Comparison of ENCODE assay signal across 24 cellular contexts in genomic region chr14:65422093-65422834, GRCh38. TPM values are rescaled to one million over a fixed set of nuclear protein-coding genes. Genes with fewer than 3 reads are reported as not detected.
DNase-seq lines count a peak whose midpoint lies in the region; ATAC-seq, FAIRE-seq and TF ChIP-seq lines count a peak whose summit lies in the region.
"Had no signal": no experiment of that assay in that cellular context is flagged by ENCODE, and none has a peak within 500 bp of the region (broad histone marks: within the 10 kb centered on the region; RNA-seq: fewer than 3 reads in every experiment).

No MANE protein-coding gene starts in this region.

- H3K27me3 Mint-ChIP-seq in neural crest cell (ENCODE audit: low read depth): no peaks in the 10 kb centered on the region
- H3K27me3 Mint-ChIP-seq: activated CD4-positive, alpha-beta memory T cell treated with anti-CD3 and anti-CD28 coated beads, Interleukin-2, amount 10 ng/mL, durations not matched to agents 7 days and 5 days; activated naive CD4-positive, alpha-beta T cell treated with anti-CD3 and anti-CD28 coated beads, Interleukin-2, amount 50 U/mL, for 24 hours; CD4-positive, CD25-positive, alpha-beta regulatory T cell; stimulated activated naive CD8-positive, alpha-beta T cell treated with anti-CD3 and anti-CD28 coated beads, Interleukin-15, Interleukin-2, amounts not matched to agents 100 ng/mL and 50 ng/mL, for 24 hours had no signal

- peaks cover 9% of the 10 kb centered on the region for H4K20me1 ChIP-seq in PC-3 (ENCODE audit: low read length)
- H4K20me1 ChIP-seq in K562 (replicated peaks; ENCODE audit: control insufficient read depth, insufficient read depth, low read length): no peaks in the 10 kb centered on the region

- H3K9me3 Mint-ChIP-seq in neural crest cell: peaks cover 2% of the 10 kb centered on the region
- H3K9me3 Mint-ChIP-seq: activated CD4-positive, alpha-beta memory T cell treated with anti-CD3 and anti-CD28 coated beads, Interleukin-2, amount 10 ng/mL, durations not matched to agents 7 days and 5 days; activated naive CD4-positive, alpha-beta T cell treated with anti-CD3 and anti-CD28 coated beads, Interleukin-2, amount 50 U/mL, for 24 hours; activated T-cell treated with anti-CD3 and anti-CD28 coated beads, Interleukin-2, amount 50 U/mL, for 4 hours; natural killer cell; stimulated activated naive CD8-positive, alpha-beta T cell treated with anti-CD3 and anti-CD28 coated beads, Interleukin-15, Interleukin-2, amounts not matched to agents 100 ng/mL and 50 ng/mL, for 24 hours had no signal

- H3K4me1 ChIP-seq in PC-3 (ENCODE audit: insufficient read depth, low read length) (peaks cover 57% of the 10 kb centered on the region), K562 (replicated peaks in 1 of 2; ENCODE audit: control insufficient read depth in 2 of 2, insufficient read depth in 2 of 2, low read length in 2 of 2) (peaks cover 2 to 8% of the 10 kb centered on the region in 2 experiments; a peak in 3 of 5 replicates), tibial artery (no peaks in the 10 kb centered on the region)
- H3K4me1 ChIP-seq: gastrocnemius medialis had no signal

- TF ChIP-seq POLR2A in K562 (conservative IDR thresholded peaks at IDR 0.05) (no peak), GM12891 (IDR thresholded peaks at IDR 0.05; ENCODE audit: low read depth, low read length) (no peak)

- POLR2A ChIA-PET in PC-3 (lab: Charles Lee; ENCODE audit: unreplicated experiment): interaction anchor here (0.6 to 0.7 kb wide), 2 partner anchors 13 to 224 kb away, joined by 4 to 12 read pairs; no protein-coding TSS in a partner anchor
- POLR2A ChIA-PET in K562 (lab: Yijun Ruan, JAX): interaction anchor here (1.0 to 1.1 kb wide), 2 partner anchors 18 to 31 kb away, joined by 3 read pairs; no protein-coding TSS in a partner anchor

- peaks cover 6% of the 10 kb centered on the region for H3K36me3 Mint-ChIP-seq in neural crest cell (ENCODE audit: low read depth)
- H3K36me3 Mint-ChIP-seq: natural killer cell had no signal

- 30% methylated on average over 4 of the region's 4 CpGs for WGBS in K562 (ENCODE audit: insufficient coverage, low coverage, missing lambda C conversion rate)

- H3K36me3 ChIP-seq in PC-3 (ENCODE audit: low read depth, low read length) (peaks cover 4% of the 10 kb centered on the region; the same call in 1 of the 2 replicates), K562 (ENCODE audit: control insufficient read depth, insufficient read depth, low read length) (no peaks in the 10 kb centered on the region), tibial artery (no peaks in the 10 kb centered on the region)
- H3K36me3 ChIP-seq: gastrocnemius medialis, sigmoid colon had no signal

- no peaks in the 10 kb centered on the region for H3K9me3 ChIP-seq in PC-3 (ENCODE audit: low read length)
- no peaks in the 10 kb centered on the region for H3K9me3 ChIP-seq in K562 (replicated peaks; ENCODE audit: control insufficient read depth, insufficient read depth, low read depth, low read length)
- H3K9me3 ChIP-seq in tibial artery: no peaks in the 10 kb centered on the region
- H3K9me3 ChIP-seq: gastrocnemius medialis, sigmoid colon had no signal

- peaks cover 17% of the 10 kb centered on the region for H3F3A ChIP-seq in PC-3 (ENCODE audit: low read length, unreplicated experiment)

- no peak for TF ChIP-seq CTCF in AG10803 (conservative IDR thresholded peaks at IDR 0.05; ENCODE audit: low read length)
- TF ChIP-seq CTCF in PC-3 (conservative IDR thresholded peaks at IDR 0.05; ENCODE audit: low read depth, low read length): no peak
- TF ChIP-seq CTCF in K562 (IDR thresholded peaks at IDR 0.05 in 2 of 3, conservative IDR thresholded peaks at IDR 0.05 in 1 of 3; ENCODE audit: insufficient read depth in 2 of 3, low read depth in 1 of 3, low read length in 3 of 3): no peak
- TF ChIP-seq CTCF in neural crest cell (conservative IDR thresholded peaks at IDR 0.05): no peak
- no peak for TF ChIP-seq CTCF in tibial artery (IDR thresholded peaks at IDR 0.05)

- peak overlapping the region; percentile 25; the same call in 1 of the 2 replicates for H3K4me2 ChIP-seq in PC-3 (ENCODE audit: low read length)
- peak overlapping the region; percentile 58; the same call in 1 of the 2 replicates for H3K4me2 ChIP-seq in K562 (ENCODE audit: insufficient read depth, low read length)
- H3K4me2 ChIP-seq: KMS-11 had no signal

- no peaks in the 10 kb centered on the region for H3K27me3 ChIP-seq in PC-3 (ENCODE audit: low read length)
- H3K27me3 ChIP-seq in K562 (ENCODE audit: control insufficient read depth in 2 of 2, insufficient read depth in 2 of 2, low read length in 2 of 2): no peaks in the 10 kb centered on the region
- H3K27me3 ChIP-seq in tibial artery: no peaks in the 10 kb centered on the region
- H3K27me3 ChIP-seq: gastrocnemius medialis, sigmoid colon had no signal

- FAIRE-seq in K562 (lab: Jason Lieb, UNC) (peak; percentile 82), GM12891 (lab: Jason Lieb, UNC) (no peak)
- FAIRE-seq: colon had no signal

- TF ChIP-seq RAD21 in K562 (CRISPR knock-in tag; conservative IDR thresholded peaks at IDR 0.05 in 1 of 2, IDR thresholded peaks at IDR 0.05 in 1 of 2): no peak

- TF ChIP-seq EP300 in K562 (IDR thresholded peaks at IDR 0.05; ENCODE audit: low read length): peak; percentile 48; the same call in 1 of the 2 replicates

- H3K79me2 ChIP-seq in PC-3 (ENCODE audit: low read length): peaks cover 99% of the 10 kb centered on the region
- peaks cover 48% of the 10 kb centered on the region for H3K79me2 ChIP-seq in K562 (ENCODE audit: control insufficient read depth, insufficient read depth, low read length)

- peak overlapping the region; percentile 42 for H3K4me3 Mint-ChIP-seq in neural crest cell
- H3K4me3 Mint-ChIP-seq: activated CD4-positive, alpha-beta memory T cell treated with anti-CD3 and anti-CD28 coated beads, Interleukin-2, amount 10 ng/mL, durations not matched to agents 7 days and 5 days; activated naive CD4-positive, alpha-beta T cell treated with anti-CD3 and anti-CD28 coated beads, Interleukin-2, amount 50 U/mL, for 24 hours; activated T-cell treated with anti-CD3 and anti-CD28 coated beads, Interleukin-2, amount 50 U/mL, for 4 hours; natural killer cell; stimulated activated naive CD8-positive, alpha-beta T cell treated with anti-CD3 and anti-CD28 coated beads, Interleukin-15, Interleukin-2, amounts not matched to agents 100 ng/mL and 50 ng/mL, for 24 hours had no signal

- DNase-seq in AG10803 (ENCODE audit: low read depth): no peak
- no peak for DNase-seq in PC-3
- peak in 1 of 4 experiments; percentile 59 for DNase-seq in K562 (ENCODE audit: extremely low read depth in 1 of 4, low spot score in 3 of 4)
- no peak for DNase-seq in neural crest cell (ENCODE audit: low read depth, low spot score)
- DNase-seq in DMS114 treated with DMSO at 0.1 percent for 48 hours (lab: John Stamatoyannopoulos, UW; ENCODE audit: unreplicated experiment): no peak
- no peak for DNase-seq in HT-29 (ENCODE audit: low spot score)
- no peak for DNase-seq in GM12891 (ENCODE audit: insufficient read length, low spot score)
- no peak for DNase-seq in tibial artery
- DNase-seq: activated CD4-positive, alpha-beta memory T cell treated with anti-CD3 and anti-CD28 coated beads, Interleukin-2, amount 10 ng/mL, durations not matched to agents 7 days and 5 days; activated T-cell treated with anti-CD3 and anti-CD28 coated beads, Interleukin-2, amount 50 U/mL, for 4 hours; CD4-positive, CD25-positive, alpha-beta regulatory T cell; DMS53; gastrocnemius medialis; natural killer cell; NCI-H1048; NCI-H2029 treated with DMSO at 0.1 percent for 48 hours; NCI-H446 treated with DMSO at 0.1 percent for 48 hours; posterior cingulate gyrus; sigmoid colon had no signal

- in situ Hi-C loops in K562 (cut with MboI): loop anchor here (25.0 kb wide), 3 partner anchors 415 to 640 kb away; no protein-coding TSS in a partner anchor

- no peak overlapping the region for H3K27ac ChIP-seq in PC-3 (ENCODE audit: low read length)
- peak overlapping the region; percentile 74 for H3K27ac ChIP-seq in K562 (ENCODE audit: extremely low read depth, low read depth, low read length)
- no peak overlapping the region for H3K27ac ChIP-seq in tibial artery
- H3K27ac ChIP-seq: gastrocnemius medialis, KMS-11, RWPE1, sigmoid colon had no signal

- H3K4me3 ChIP-seq in AG10803 (ENCODE audit: low read length) (peak overlapping the region; percentile 9), PC-3 (ENCODE audit: low read length) (no peak overlapping the region), K562 (no peak overlapping the region), tibial artery (no peak overlapping the region)
- H3K4me3 ChIP-seq: gastrocnemius medialis, sigmoid colon had no signal

- CTCF ChIA-PET in PC-3 (lab: Charles Lee): no interaction called here
- CTCF ChIA-PET in K562 (lab: Yijun Ruan, JAX; ENCODE audit: low intra/inter-chr PET ratio): no interaction called here

- peaks cover 27% of the 10 kb centered on the region for H3K4me1 Mint-ChIP-seq in neural crest cell

- no peak overlapping the region for H2AFZ ChIP-seq in PC-3 (ENCODE audit: low read length)
- H2AFZ ChIP-seq in K562 (ENCODE audit: low read depth, low read length): peak overlapping the region; percentile 75

- H3K9me2 ChIP-seq in PC-3 (replicated peaks; ENCODE audit: low read length): no peaks in the 10 kb centered on the region

- H3K9ac ChIP-seq in PC-3 (ENCODE audit: low read length) (no peak overlapping the region), K562 (ENCODE audit: insufficient read depth in 1 of 2, low read depth in 2 of 2, low read length in 2 of 2) (peak overlapping the region in 1 of 2 experiments; percentile 22; a peak in 1 of 4 replicates)
- H3K9ac ChIP-seq: KMS-11 had no signal

- BruUV-seq in PC-3 (replicated peaks; lab: Mats Ljungman, UMichigan) (no TSS peak), K562 (replicated peaks; lab: Mats Ljungman, UMichigan) (no TSS peak)

- no peak for ATAC-seq in PC-3
- peak; percentile 44; the same call in 2 of the 3 replicates for ATAC-seq in K562
- ATAC-seq: activated T-cell treated with anti-CD3 and anti-CD28 coated beads, Interleukin-2, amount 50 U/mL, for 4 hours; gastrocnemius medialis; natural killer cell had no signal

- H3K27ac Mint-ChIP-seq in neural crest cell (ENCODE audit: unreplicated experiment): peak overlapping the region; percentile 83
- H3K27ac Mint-ChIP-seq: activated CD4-positive, alpha-beta memory T cell treated with anti-CD3 and anti-CD28 coated beads, Interleukin-2, amount 10 ng/mL, durations not matched to agents 7 days and 5 days; activated naive CD4-positive, alpha-beta T cell treated with anti-CD3 and anti-CD28 coated beads, Interleukin-2, amount 50 U/mL, for 24 hours; CD4-positive, CD25-positive, alpha-beta regulatory T cell; natural killer cell; stimulated activated naive CD8-positive, alpha-beta T cell treated with anti-CD3 and anti-CD28 coated beads, Interleukin-15, Interleukin-2, amounts not matched to agents 100 ng/mL and 50 ng/mL, for 24 hours had no signal

- intact Hi-C loops in PC-3 (cut with micrococcal nuclease): no loop called here
- intact Hi-C loops in K562 (cut with micrococcal nuclease): loop anchor here (2.0 kb wide), 1 partner anchor 17 kb away; no protein-coding TSS in a partner anchor
- intact Hi-C loops in tibial artery (cut with DNase I; ENCODE audit: low total_unique reads): no loop called here

- no peaks in the 10 kb centered on the region for H3K9me1 ChIP-seq in K562 (ENCODE audit: control insufficient read depth, insufficient read depth, low read length)

RNA-seq across cellular contexts. Expression of gene FUT8, which starts 9.7 kb away (rescaled TPM):
- total RNA-seq in PC-3 (2014; rRNA removed): 129 and 132 TPM in 2 replicates
- total RNA-seq in K562 (2011; cell fraction: chromatin; rRNA removed; ENCODE audit: low replicate concordance): 12.8 and 21.0 TPM in 2 replicates
- total RNA-seq in K562 (2011; cell fraction: nucleolus; rRNA removed): 9.8 and 10.1 TPM in 2 replicates
- total RNA-seq in K562 (2011; cell fraction: nucleoplasm; rRNA removed): 13.3 and 16.0 TPM in 2 replicates
- 7.8 and 9.1 TPM in 2 replicates for total RNA-seq in K562 (2014; rRNA removed)
- 10.6 and 11.9 TPM in 2 replicates for total RNA-seq in K562 (2014; rRNA removed; fragmentation: Illumina TruSeq; extraction: Trizol)
- 14.7 and 15.2 TPM in 2 replicates for total RNA-seq in K562 (2015; rRNA removed; fragmentation: Illumina TruSeq; extraction: Trizol)
- total RNA-seq in K562 (2021): 13.3 and 14.2 TPM in 2 replicates
- 7.2 and 8.0 TPM in 2 replicates for polyA plus RNA-seq in K562 (2011; rRNA removed)
- 3.6 and 6.1 TPM in 2 replicates for polyA plus RNA-seq in K562 (2011; cell fraction: cytosol; rRNA removed)
- polyA plus RNA-seq in K562 (2011; cell fraction: nucleus; rRNA removed): 4.1 and 4.7 TPM in 2 replicates
- polyA plus RNA-seq in K562 (2012): 8.2 and 10.1 TPM in 2 replicates
- 8.6 and 11.0 TPM in 2 replicates for polyA plus RNA-seq in K562 (2014; fragmentation: Illumina TruSeq; extraction: Trizol)
- polyA plus RNA-seq in K562 (2014; fragmentation: Nextera tagmentation; extraction: Ambion mirVana): 1 to 10 TPM; 4.1 to 6.0 TPM
- 6.0 and 7.1 TPM in 2 replicates for polyA plus RNA-seq in K562 (2014; rRNA removed)
- 13.7 and 19.0 TPM in 2 replicates for polyA minus RNA-seq in K562 (2011; rRNA and poly(A)+ RNA removed)
- 3.4 and 3.8 TPM in 2 replicates for polyA minus RNA-seq in K562 (2011; cell fraction: cytosol; rRNA and poly(A)+ RNA removed)
- polyA minus RNA-seq in K562 (2011; cell fraction: nucleus; rRNA and poly(A)+ RNA removed): 7.3 and 12.3 TPM in 2 replicates
- total RNA-seq in neural crest cell: 63.0 and 67.2 TPM in 2 replicates
- total RNA-seq in HT-29 (2014; rRNA removed; shearing (Covaris generic)): 2.8 and 2.9 TPM in 2 replicates
- polyA plus RNA-seq in GM12891 (2012; ENCODE audit: low read depth, missing spikeins): 31.1 TPM
